23 cellular contexts compared by ENCODE assay signal in the genomic region with DNA sequence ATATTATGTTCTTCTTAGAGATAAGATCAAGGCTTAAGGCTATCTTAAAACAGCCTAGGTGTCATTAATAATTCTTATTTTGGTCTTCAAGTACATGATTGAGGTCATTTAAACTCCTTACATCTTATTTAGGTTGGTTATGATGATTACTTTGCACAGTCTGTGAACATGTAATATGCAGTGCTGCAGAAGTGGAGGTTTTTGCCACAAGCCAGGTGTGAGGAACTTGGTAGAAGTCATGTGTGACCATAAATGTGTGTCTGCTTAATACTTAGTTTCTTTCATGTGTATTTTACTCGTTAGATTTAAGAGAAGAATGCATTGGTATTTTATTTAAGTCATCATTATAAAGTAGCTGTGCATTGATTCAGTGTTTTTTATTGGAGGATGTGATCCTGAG. TPM values are rescaled to one million over a fixed set of nuclear protein-coding genes. Genes with fewer than 3 reads are reported as not detected.
DNase-seq lines count a peak whose midpoint lies in the region; ATAC-seq and TF ChIP-seq lines count a peak whose summit lies in the region.
"Had no signal": no experiment of that assay in that cellular context is flagged by ENCODE, and none has a peak within 500 bp of the region (broad histone marks: within the 10 kb centered on the region; RNA-seq: fewer than 3 reads in every experiment).

No MANE protein-coding gene starts in this region.

- H3K4me3 ChIP-seq in OCI-LY7 (ENCODE audit: low read depth, low read length, poor library complexity, severe bottlenecking), result no peak overlapping the region
- H3K4me3 ChIP-seq: gastroesophageal sphincter, left ventricle myocardium inferior had no signal

- H3K4me1 Mint-ChIP-seq in stimulated activated memory B cell treated with anti-CD40 and anti-IgM and Interleukin-4, amounts not matched to agents 10 μg/mL and 1 μg/mL and 100 μg/mL, for 72 hours, result peaks cover 47% of the 10 kb centered on the region
- no peaks in the 10 kb centered on the region for H3K4me1 Mint-ChIP-seq in activated T-helper 17 cell treated with anti-CD3 and anti-CD28 coated beads, Interleukin-2, amount 50 U/mL, for 72 hours
- H3K4me1 Mint-ChIP-seq: H9 had no signal

- H3K27me3 Mint-ChIP-seq in stimulated activated memory B cell treated with anti-CD40 and anti-IgM and Interleukin-4, amounts not matched to agents 10 μg/mL and 1 μg/mL and 100 μg/mL, for 72 hours, result no peaks in the 10 kb centered on the region
- H3K27me3 Mint-ChIP-seq in activated T-helper 17 cell treated with anti-CD3 and anti-CD28 coated beads, Interleukin-2, amount 50 U/mL, for 72 hours, result no peaks in the 10 kb centered on the region
- H3K27me3 Mint-ChIP-seq: naive thymus-derived CD4-positive, alpha-beta T cell had no signal

- intact Hi-C loops in OCI-LY7 (cut with micrococcal nuclease; ENCODE audit: unreplicated experiment), result loop anchor here (5.0 kb wide), 1 partner anchor 357 kb away; the partner anchor contains the start of gene USP1

- POLR2A ChIA-PET in OCI-LY7 (lab: Charles Lee) (interaction anchor here (1.3 kb wide), 1 partner anchor 43 kb away, joined by 3 read pairs; no protein-coding TSS in a partner anchor), RWPE1 (lab: Yijun Ruan, JAX; ENCODE audit: low non-redundant PET) (no interaction called here)

- H3K9me3 Mint-ChIP-seq in stimulated activated memory B cell treated with anti-CD40 and anti-IgM and Interleukin-4, amounts not matched to agents 10 μg/mL and 1 μg/mL and 100 μg/mL, for 72 hours, result no peaks in the 10 kb centered on the region
- H3K9me3 Mint-ChIP-seq in activated T-helper 17 cell treated with anti-CD3 and anti-CD28 coated beads, Interleukin-2, amount 50 U/mL, for 72 hours, result no peaks in the 10 kb centered on the region
- H3K9me3 Mint-ChIP-seq: H9; naive thymus-derived CD4-positive, alpha-beta T cell had no signal

- no peaks in the 10 kb centered on the region; the same call in 1 of the 2 replicates for H4K20me1 ChIP-seq in OCI-LY7 (ENCODE audit: insufficient read depth, low read length)

- peak; percentile 36 for DNase-seq in OCI-LY7 (ENCODE audit: low spot score)
- no peak for DNase-seq in RWPE1 (ENCODE audit: low spot score)
- no peak for DNase-seq in NCI-H1417 treated with DMSO at 0.1 percent for 48 hours (lab: John Stamatoyannopoulos, UW)
- DNase-seq in NOMO-1 treated with dmso at 0.1 percent for 144 hours (lab: John Stamatoyannopoulos, UW; ENCODE audit: unreplicated experiment), result no peak
- DNase-seq: ACHN; activated gamma-delta T cell treated with Interleukin-2 at 50 U/mL for 16 hours; C1 segment of cervical spinal cord; DMS79 treated with DMSO at 0.1 percent for 48 hours; H9; hippocampal formation; left ventricle myocardium inferior; naive thymus-derived CD4-positive, alpha-beta T cell; NCI-H2081 treated with DMSO at 0.1 percent for 48 hours; NCI-H345; NCI-H774; nucleus accumbens; PC-3; SHP77 had no signal

- H3K27ac ChIP-seq in OCI-LY7 (ENCODE audit: low read depth, low read length, poor library complexity, severe bottlenecking) (peak overlapping the region; percentile 18), RWPE1 (no peak overlapping the region)
- H3K27ac ChIP-seq: gastroesophageal sphincter, left ventricle myocardium inferior had no signal

- H3K36me3 ChIP-seq in OCI-LY7 (ENCODE audit: insufficient read depth, low read length), result no peaks in the 10 kb centered on the region
- H3K36me3 ChIP-seq: left ventricle myocardium inferior had no signal

- peak overlapping the region; percentile 36 for H3K4me2 ChIP-seq in OCI-LY7 (ENCODE audit: low read length)

- peaks cover 23% of the 10 kb centered on the region; the same call in 1 of the 2 replicates for H3K79me2 ChIP-seq in OCI-LY7 (ENCODE audit: insufficient read depth, low read depth, low read length)

- no peak overlapping the region for H2AFZ ChIP-seq in OCI-LY7 (ENCODE audit: low read length)

- peaks cover 17% of the 10 kb centered on the region for H3K36me3 Mint-ChIP-seq in stimulated activated memory B cell treated with anti-CD40 and anti-IgM and Interleukin-4, amounts not matched to agents 10 μg/mL and 1 μg/mL and 100 μg/mL, for 72 hours
- no peaks in the 10 kb centered on the region for H3K36me3 Mint-ChIP-seq in activated T-helper 17 cell treated with anti-CD3 and anti-CD28 coated beads, Interleukin-2, amount 50 U/mL, for 72 hours (ENCODE audit: low read depth)

- no peaks in the 10 kb centered on the region for H3K9me3 ChIP-seq in OCI-LY7 (ENCODE audit: low read length)
- H3K9me3 ChIP-seq: gastroesophageal sphincter, left ventricle myocardium inferior had no signal

- CTCF ChIA-PET in OCI-LY7 (lab: Charles Lee; ENCODE audit: unreplicated experiment), result no interaction called here
- CTCF ChIA-PET in RWPE1 (lab: Yijun Ruan, JAX), result no interaction called here

- peak overlapping the region; percentile 75 for H3K27ac Mint-ChIP-seq in stimulated activated memory B cell treated with anti-CD40 and anti-IgM and Interleukin-4, amounts not matched to agents 10 μg/mL and 1 μg/mL and 100 μg/mL, for 72 hours
- no peak overlapping the region for H3K27ac Mint-ChIP-seq in activated T-helper 17 cell treated with anti-CD3 and anti-CD28 coated beads, Interleukin-2, amount 50 U/mL, for 72 hours
- H3K27ac Mint-ChIP-seq: naive thymus-derived CD4-positive, alpha-beta T cell had no signal

- ATAC-seq in GM18858 (IDR thresholded peaks at IDR 0.05; ENCODE audit: unreplicated experiment) (peak; percentile 62), GM21786 (IDR thresholded peaks at IDR 0.05; ENCODE audit: unreplicated experiment) (peak; percentile 59)
- ATAC-seq in stimulated activated memory B cell treated with anti-CD40 and anti-IgM and Interleukin-4, amounts not matched to agents 10 μg/mL and 1 μg/mL and 100 μg/mL, for 72 hours, result peak; percentile 78
- ATAC-seq in activated T-helper 17 cell treated with anti-CD3 and anti-CD28 coated beads, Interleukin-2, amount 50 U/mL, for 72 hours (replicated peaks), result no peak
- ATAC-seq: gastroesophageal sphincter; naive thymus-derived CD4-positive, alpha-beta T cell; PC-3 had no signal

- no TSS peak for BruUV-seq in OCI-LY7 (replicated peaks; lab: Mats Ljungman, UMichigan)

- TF ChIP-seq CTCF in OCI-LY7 (conservative IDR thresholded peaks at IDR 0.05; ENCODE audit: low read length) (no peak), RWPE1 (conservative IDR thresholded peaks at IDR 0.05; ENCODE audit: low read depth) (no peak)

- H3K4me1 ChIP-seq in OCI-LY7 (ENCODE audit: insufficient read depth, low read length, poor library complexity, severe bottlenecking), result peaks cover 23% of the 10 kb centered on the region
- H3K4me1 ChIP-seq: gastroesophageal sphincter had no signal

- no peaks in the 10 kb centered on the region for H3K9me2 ChIP-seq in OCI-LY7 (ENCODE audit: insufficient read depth, low read length)

- no peak overlapping the region for H3K4me3 Mint-ChIP-seq in stimulated activated memory B cell treated with anti-CD40 and anti-IgM and Interleukin-4, amounts not matched to agents 10 μg/mL and 1 μg/mL and 100 μg/mL, for 72 hours
- no peak overlapping the region for H3K4me3 Mint-ChIP-seq in activated T-helper 17 cell treated with anti-CD3 and anti-CD28 coated beads, Interleukin-2, amount 50 U/mL, for 72 hours
- H3K4me3 Mint-ChIP-seq: H9; naive thymus-derived CD4-positive, alpha-beta T cell had no signal

RNA-seq across cellular contexts. Expression of gene ATG4C, which starts 10.1 kb away (rescaled TPM):
- 7.3 and 16.0 TPM in 2 replicates for total RNA-seq in OCI-LY7 (2014; rRNA removed; shearing (Covaris generic))
- 15.2 and 18.4 TPM in 2 replicates for total RNA-seq in OCI-LY7 (2022)
- total RNA-seq in activated T-helper 17 cell treated with anti-CD3 and anti-CD28 coated beads, Interleukin-2, amount 50 U/mL, for 72 hours, result 10 to 100 TPM; 15.0 to 16.0 TPM
